1 cellular context compared by ENCODE assay signal in genomic region chr7:134329614-134330316, GRCh38.
TF ChIP-seq lines count a peak whose summit lies in the region.

No MANE protein-coding gene starts in this region.

TF ChIP-seq in HepG2, 621 proteins besides CTCF, POLR2A, EP300 and RAD21:
- no peak for TF ChIP-seq GZF1 (CRISPR knock-in tag; IDR thresholded peaks at IDR 0.05)
- TF ChIP-seq SMARCE1 (IDR thresholded peaks at IDR 0.05; ENCODE audit: borderline replicate concordance), result no peak
- TF ChIP-seq JUNB (CRISPR knock-in tag; IDR thresholded peaks at IDR 0.05; ENCODE audit: borderline replicate concordance), result no peak
- TF ChIP-seq BCL6 (CRISPR knock-in tag; IDR thresholded peaks at IDR 0.05), result peak; percentile 32; the same call in 1 of the 2 replicates
- TF ChIP-seq BHLHE40 (IDR thresholded peaks at IDR 0.05; ENCODE audit: low read length), result 0 out of 2 replicates have a peak, but pooled peaks have one; percentile 28
- TF ChIP-seq ZNF777 (CRISPR knock-in tag; IDR thresholded peaks at IDR 0.05), result no peak
- TF ChIP-seq HNF4A (CRISPR knock-in tag; IDR thresholded peaks at IDR 0.05), result 0 out of 2 replicates have a peak, but pooled peaks have one; percentile 13
